In genomic region chr16:25189305-25189704, GRCh38 we compare ENCODE assay signal across 1 cellular context.
TF ChIP-seq lines count a peak whose summit lies in the region.

No MANE protein-coding gene starts in this region.

TF ChIP-seq in HepG2, 621 proteins besides CTCF, POLR2A, EP300 and RAD21 (continued from another document):
- TF ChIP-seq ZNF710 (CRISPR knock-in tag; IDR thresholded peaks at IDR 0.05; ENCODE audit: borderline replicate concordance) (no peak), ZFX (CRISPR knock-in tag; IDR thresholded peaks at IDR 0.05; ENCODE audit: low read depth) (no peak), CCAR2 (optimal IDR thresholded peaks at IDR 0.05; ENCODE audit: low read depth, low read length) (no peak), ZNF615 (CRISPR knock-in tag; IDR thresholded peaks at IDR 0.05; ENCODE audit: borderline replicate concordance) (no peak), MED1 (CRISPR knock-in tag; IDR thresholded peaks at IDR 0.05) (0 out of 2 replicates have a peak, but pooled peaks have one; percentile 18), ZNF121 (CRISPR knock-in tag; IDR thresholded peaks at IDR 0.05) (peak; percentile 92), RNF2 (conservative IDR thresholded peaks at IDR 0.05; ENCODE audit: low read depth) (no peak), CEBPG (CRISPR knock-in tag; IDR thresholded peaks at IDR 0.05) (peak; percentile 45; the same call in 1 of the 2 replicates), ELF3 (CRISPR knock-in tag; IDR thresholded peaks at IDR 0.05) (peak; percentile 34; the same call in 1 of the 2 replicates), ZNF33B (CRISPR knock-in tag; IDR thresholded peaks at IDR 0.05) (no peak), ZNF562 (CRISPR knock-in tag; IDR thresholded peaks at IDR 0.05; ENCODE audit: borderline replicate concordance) (no peak), RXRB (CRISPR knock-in tag; IDR thresholded peaks at IDR 0.05; ENCODE audit: borderline replicate concordance) (0 out of 2 replicates have a peak, but pooled peaks have one; percentile 18), ZNF3 (CRISPR knock-in tag; IDR thresholded peaks at IDR 0.05) (peak; percentile 96), NAIF1 (CRISPR knock-in tag; IDR thresholded peaks at IDR 0.05; ENCODE audit: borderline replicate concordance) (no peak), ZMYM3 (CRISPR knock-in tag; IDR thresholded peaks at IDR 0.05) (peak; percentile 55; the same call in 1 of the 2 replicates), HOXA3 (CRISPR knock-in tag; IDR thresholded peaks at IDR 0.05) (0 out of 2 replicates have a peak, but pooled peaks have one; percentile 15), HHEX (CRISPR knock-in tag; IDR thresholded peaks at IDR 0.05) (no peak), KAT2B (IDR thresholded peaks at IDR 0.05; ENCODE audit: borderline replicate concordance, low read depth, low read length) (no peak), SIX1 (CRISPR knock-in tag; IDR thresholded peaks at IDR 0.05; ENCODE audit: borderline replicate concordance) (no peak; the same call in 1 of the 2 replicates), SALL1 (CRISPR knock-in tag; IDR thresholded peaks at IDR 0.05) (0 out of 2 replicates have a peak, but pooled peaks have one; percentile 30), GATA4 (IDR thresholded peaks at IDR 0.05; ENCODE audit: borderline replicate concordance, low read depth) (no peak), ZNF264 (CRISPR knock-in tag; IDR thresholded peaks at IDR 0.05) (no peak), ZNF207 (IDR thresholded peaks at IDR 0.05; ENCODE audit: borderline replicate concordance) (no peak), FOXA3 (CRISPR knock-in tag; IDR thresholded peaks at IDR 0.05) (0 out of 2 replicates have a peak, but pooled peaks have one; percentile 6), MYPOP (CRISPR knock-in tag; IDR thresholded peaks at IDR 0.05) (no peak), JUNB (CRISPR knock-in tag; IDR thresholded peaks at IDR 0.05; ENCODE audit: borderline replicate concordance) (no peak), SMC3 (IDR thresholded peaks at IDR 0.05; ENCODE audit: low read length) (0 out of 2 replicates have a peak, but pooled peaks have one; percentile 17), ZFP37 (CRISPR knock-in tag; IDR thresholded peaks at IDR 0.05; ENCODE audit: borderline replicate concordance) (no peak), SOX6 (IDR thresholded peaks at IDR 0.05) (no peak), SOX6 (CRISPR knock-in tag; IDR thresholded peaks at IDR 0.05) (0 out of 2 replicates have a peak, but pooled peaks have one; percentile 20), DR1 (CRISPR knock-in tag; IDR thresholded peaks at IDR 0.05) (no peak), ARID5B (CRISPR knock-in tag; IDR thresholded peaks at IDR 0.05) (peak; percentile 41; the same call in 1 of the 2 replicates), ONECUT2 (CRISPR knock-in tag; IDR thresholded peaks at IDR 0.05) (peak; percentile 57; the same call in 1 of the 2 replicates), ZNF780A (CRISPR knock-in tag; IDR thresholded peaks at IDR 0.05) (no peak), SOX5 (CRISPR knock-in tag; IDR thresholded peaks at IDR 0.05; ENCODE audit: borderline replicate concordance) (no peak), PHF20 (CRISPR knock-in tag; IDR thresholded peaks at IDR 0.05) (no peak), ZNF354B (CRISPR knock-in tag; IDR thresholded peaks at IDR 0.05) (no peak), ZNF670 (CRISPR knock-in tag; IDR thresholded peaks at IDR 0.05; ENCODE audit: borderline replicate concordance) (0 out of 2 replicates have a peak, but pooled peaks have one; percentile 69), KLF9 (CRISPR knock-in tag; IDR thresholded peaks at IDR 0.05; ENCODE audit: low read depth) (no peak), TBL1XR1 (IDR thresholded peaks at IDR 0.05; ENCODE audit: borderline replicate concordance, low read length, partially characterized antibody) (peak; percentile 27), FOXC1 (CRISPR knock-in tag; IDR thresholded peaks at IDR 0.05; ENCODE audit: borderline replicate concordance) (no peak), ZNF414 (CRISPR knock-in tag; IDR thresholded peaks at IDR 0.05) (no peak), MIXL1 (CRISPR knock-in tag; IDR thresholded peaks at IDR 0.05) (0 out of 2 replicates have a peak, but pooled peaks have one; percentile 34), MTA3 (CRISPR knock-in tag; IDR thresholded peaks at IDR 0.05) (no peak)
- TF ChIP-seq, protein P1, sequence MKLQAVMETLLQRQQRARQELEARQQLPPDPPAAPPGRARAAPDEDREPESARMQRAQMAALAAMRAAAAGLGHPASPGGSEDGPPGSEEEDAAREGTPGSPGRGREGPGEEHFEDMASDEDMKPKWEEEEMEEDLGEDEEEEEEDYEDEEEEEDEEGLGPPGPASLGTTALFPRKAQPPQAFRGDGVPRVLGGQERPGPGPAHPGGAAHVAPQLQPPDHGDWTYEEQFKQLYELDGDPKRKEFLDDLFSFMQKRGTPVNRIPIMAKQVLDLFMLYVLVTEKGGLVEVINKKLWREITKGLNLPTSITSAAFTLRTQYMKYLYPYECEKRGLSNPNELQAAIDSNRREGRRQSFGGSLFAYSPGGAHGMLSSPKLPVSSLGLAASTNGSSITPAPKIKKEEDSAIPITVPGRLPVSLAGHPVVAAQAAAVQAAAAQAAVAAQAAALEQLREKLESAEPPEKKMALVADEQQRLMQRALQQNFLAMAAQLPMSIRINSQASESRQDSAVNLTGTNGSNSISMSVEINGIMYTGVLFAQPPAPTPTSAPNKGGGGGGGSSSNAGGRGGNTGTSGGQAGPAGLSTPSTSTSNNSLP (IDR thresholded peaks at IDR 0.05; ENCODE audit: low read depth, low read length) = peak; percentile 54; the same call in 1 of the 2 replicates
- TF ChIP-seq, protein P2, sequence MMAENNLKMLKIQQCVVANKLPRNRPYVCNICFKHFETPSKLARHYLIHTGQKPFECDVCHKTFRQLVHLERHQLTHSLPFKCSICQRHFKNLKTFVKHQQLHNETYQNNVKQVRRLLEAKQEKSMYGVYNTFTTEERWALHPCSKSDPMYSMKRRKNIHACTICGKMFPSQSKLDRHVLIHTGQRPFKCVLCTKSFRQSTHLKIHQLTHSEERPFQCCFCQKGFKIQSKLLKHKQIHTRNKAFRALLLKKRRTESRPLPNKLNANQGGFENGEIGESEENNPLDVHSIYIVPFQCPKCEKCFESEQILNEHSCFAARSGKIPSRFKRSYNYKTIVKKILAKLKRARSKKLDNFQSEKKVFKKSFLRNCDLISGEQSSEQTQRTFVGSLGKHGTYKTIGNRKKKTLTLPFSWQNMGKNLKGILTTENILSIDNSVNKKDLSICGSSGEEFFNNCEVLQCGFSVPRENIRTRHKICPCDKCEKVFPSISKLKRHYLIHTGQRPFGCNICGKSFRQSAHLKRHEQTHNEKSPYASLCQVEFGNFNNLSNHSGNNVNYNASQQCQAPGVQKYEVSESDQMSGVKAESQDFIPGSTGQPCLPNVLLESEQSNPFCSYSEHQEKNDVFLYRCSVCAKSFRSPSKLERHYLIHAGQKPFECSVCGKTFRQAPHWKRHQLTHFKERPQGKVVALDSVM (CRISPR knock-in tag; IDR thresholded peaks at IDR 0.05) = peak; percentile 44; the same call in 1 of the 2 replicates
- TF ChIP-seq, protein P3, sequence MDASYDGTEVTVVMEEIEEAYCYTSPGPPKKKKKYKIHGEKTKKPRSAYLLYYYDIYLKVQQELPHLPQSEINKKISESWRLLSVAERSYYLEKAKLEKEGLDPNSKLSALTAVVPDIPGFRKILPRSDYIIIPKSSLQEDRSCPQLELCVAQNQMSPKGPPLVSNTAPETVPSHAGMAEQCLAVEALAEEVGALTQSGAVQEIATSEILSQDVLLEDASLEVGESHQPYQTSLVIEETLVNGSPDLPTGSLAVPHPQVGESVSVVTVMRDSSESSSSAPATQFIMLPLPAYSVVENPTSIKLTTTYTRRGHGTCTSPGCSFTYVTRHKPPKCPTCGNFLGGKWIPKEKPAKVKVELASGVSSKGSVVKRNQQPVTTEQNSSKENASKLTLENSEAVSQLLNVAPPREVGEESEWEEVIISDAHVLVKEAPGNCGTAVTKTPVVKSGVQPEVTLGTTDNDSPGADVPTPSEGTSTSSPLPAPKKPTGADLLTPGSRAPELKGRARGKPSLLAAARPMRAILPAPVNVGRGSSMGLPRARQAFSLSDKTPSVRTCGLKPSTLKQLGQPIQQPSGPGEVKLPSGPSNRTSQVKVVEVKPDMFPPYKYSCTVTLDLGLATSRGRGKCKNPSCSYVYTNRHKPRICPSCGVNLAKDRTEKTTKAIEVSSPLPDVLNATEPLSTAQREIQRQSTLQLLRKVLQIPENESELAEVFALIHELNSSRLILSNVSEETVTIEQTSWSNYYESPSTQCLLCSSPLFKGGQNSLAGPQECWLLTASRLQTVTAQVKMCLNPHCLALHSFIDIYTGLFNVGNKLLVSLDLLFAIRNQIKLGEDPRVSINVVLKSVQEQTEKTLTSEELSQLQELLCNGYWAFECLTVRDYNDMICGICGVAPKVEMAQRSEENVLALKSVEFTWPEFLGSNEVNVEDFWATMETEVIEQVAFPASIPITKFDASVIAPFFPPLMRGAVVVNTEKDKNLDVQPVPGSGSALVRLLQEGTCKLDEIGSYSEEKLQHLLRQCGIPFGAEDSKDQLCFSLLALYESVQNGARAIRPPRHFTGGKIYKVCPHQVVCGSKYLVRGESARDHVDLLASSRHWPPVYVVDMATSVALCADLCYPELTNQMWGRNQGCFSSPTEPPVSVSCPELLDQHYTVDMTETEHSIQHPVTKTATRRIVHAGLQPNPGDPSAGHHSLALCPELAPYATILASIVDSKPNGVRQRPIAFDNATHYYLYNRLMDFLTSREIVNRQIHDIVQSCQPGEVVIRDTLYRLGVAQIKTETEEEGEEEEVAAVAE (CRISPR knock-in tag; IDR thresholded peaks at IDR 0.05; ENCODE audit: borderline replicate concordance) = no peak
- TF ChIP-seq, protein P4, sequence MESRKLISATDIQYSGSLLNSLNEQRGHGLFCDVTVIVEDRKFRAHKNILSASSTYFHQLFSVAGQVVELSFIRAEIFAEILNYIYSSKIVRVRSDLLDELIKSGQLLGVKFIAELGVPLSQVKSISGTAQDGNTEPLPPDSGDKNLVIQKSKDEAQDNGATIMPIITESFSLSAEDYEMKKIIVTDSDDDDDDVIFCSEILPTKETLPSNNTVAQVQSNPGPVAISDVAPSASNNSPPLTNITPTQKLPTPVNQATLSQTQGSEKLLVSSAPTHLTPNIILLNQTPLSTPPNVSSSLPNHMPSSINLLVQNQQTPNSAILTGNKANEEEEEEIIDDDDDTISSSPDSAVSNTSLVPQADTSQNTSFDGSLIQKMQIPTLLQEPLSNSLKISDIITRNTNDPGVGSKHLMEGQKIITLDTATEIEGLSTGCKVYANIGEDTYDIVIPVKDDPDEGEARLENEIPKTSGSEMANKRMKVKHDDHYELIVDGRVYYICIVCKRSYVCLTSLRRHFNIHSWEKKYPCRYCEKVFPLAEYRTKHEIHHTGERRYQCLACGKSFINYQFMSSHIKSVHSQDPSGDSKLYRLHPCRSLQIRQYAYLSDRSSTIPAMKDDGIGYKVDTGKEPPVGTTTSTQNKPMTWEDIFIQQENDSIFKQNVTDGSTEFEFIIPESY (CRISPR knock-in tag; IDR thresholded peaks at IDR 0.05) = 0 out of 2 replicates have a peak, but pooled peaks have one; percentile 33
